9 cellular contexts compared by ENCODE assay signal in the genomic region with DNA sequence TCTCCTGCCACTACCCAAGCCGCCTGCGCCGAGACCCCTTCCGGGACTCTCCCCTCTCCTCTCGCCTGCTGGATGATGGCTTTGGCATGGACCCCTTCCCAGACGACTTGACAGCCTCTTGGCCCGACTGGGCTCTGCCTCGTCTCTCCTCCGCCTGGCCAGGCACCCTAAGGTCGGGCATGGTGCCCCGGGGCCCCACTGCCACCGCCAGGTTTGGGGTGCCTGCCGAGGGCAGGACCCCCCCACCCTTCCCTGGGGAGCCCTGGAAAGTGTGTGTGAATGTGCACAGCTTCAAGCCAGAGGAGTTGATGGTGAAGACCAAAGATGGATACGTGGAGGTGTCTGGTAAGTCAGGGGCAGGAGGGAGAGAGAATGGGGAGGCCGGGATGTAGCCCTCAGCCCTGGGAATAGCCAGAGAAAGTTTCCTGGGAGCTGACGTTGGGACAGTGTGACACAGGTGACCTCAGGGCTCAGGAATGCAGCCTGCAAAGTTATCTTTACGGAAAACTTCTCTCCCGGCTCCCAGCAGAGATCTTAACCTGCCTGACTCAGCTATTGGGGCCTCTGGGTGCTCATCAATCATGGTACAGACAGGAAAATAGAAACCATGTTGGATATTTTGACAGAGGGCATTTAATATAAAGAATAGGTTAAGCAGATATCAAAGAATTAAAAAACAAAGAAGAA. TPM values are rescaled to one million over a fixed set of nuclear protein-coding genes. Genes with fewer than 3 reads are reported as not detected.
DNase-seq lines count a peak whose midpoint lies in the region; ATAC-seq and TF ChIP-seq lines count a peak whose summit lies in the region.
"Had no signal": no experiment of that assay in that cellular context is flagged by ENCODE, and none has a peak within 500 bp of the region (broad histone marks: within the 10 kb centered on the region; RNA-seq: fewer than 3 reads in every experiment).

No MANE protein-coding gene starts in this region.

- DNase-seq in ELF-1 (ENCODE audit: low read depth, low spot score) (peak; percentile 90), SW480 (ENCODE audit: low spot score) (peak; percentile 61), heart left ventricle (peak; percentile 55 to 68 (median 67)), RPMI8226 (no peak), OCI-M1 (lab: John Stamatoyannopoulos, UW) (no peak), SHP77 (lab: John Stamatoyannopoulos, UW) (no peak)
- DNase-seq: activated CD4-positive, alpha-beta T cell treated with anti-CD3 and anti-CD28 coated beads, Interleukin-2, amount 10 ng/mL, durations not matched to agents 24 days and 14 days had no signal

- H3K36me3 ChIP-seq in heart left ventricle, result no peaks in the 10 kb centered on the region
- H3K36me3 ChIP-seq in rectal smooth muscle tissue (ENCODE audit: control insufficient read depth, insufficient read depth, low read length), result no peaks in the 10 kb centered on the region

- H3K27me3 ChIP-seq in heart left ventricle (no peaks in the 10 kb centered on the region), rectal smooth muscle tissue (ENCODE audit: control insufficient read depth, insufficient read depth, low read length) (no peaks in the 10 kb centered on the region)

- no peaks in the 10 kb centered on the region for H3K9me3 ChIP-seq in heart left ventricle

- peak overlapping the region; percentile 92 for H3K9ac ChIP-seq in rectal smooth muscle tissue (ENCODE audit: low read length)

- H3K4me3 ChIP-seq in heart left ventricle (peak overlapping the region; percentile 53 to 83 (median 72)), rectal smooth muscle tissue (ENCODE audit: low read length) (peak overlapping the region; percentile 83)

- H3K27ac ChIP-seq in heart left ventricle (peak overlapping the region; percentile 88 to 99 (median 96)), rectal smooth muscle tissue (ENCODE audit: low read depth, low read length) (peak overlapping the region; percentile 99)

- H3K4me1 ChIP-seq in heart left ventricle, result peaks cover 0 to 46% (median 22%) of the 10 kb centered on the region in 12 donors
- H3K4me1 ChIP-seq in rectal smooth muscle tissue (ENCODE audit: control insufficient read depth, insufficient read depth, low read length), result peaks cover 10% of the 10 kb centered on the region

- 15 to 25% (median 20%) methylated on average over 13 to 18 of the region's 18 CpGs for WGBS in heart left ventricle, 4 donors

- intact Hi-C loops in heart left ventricle (cut with DNase I), result loop anchor here in 4 of 10 donors (2.0 to 10.0 kb wide), 8 partner anchors 25 to 645 kb away; no protein-coding TSS in a partner anchor

- ATAC-seq in heart left ventricle (peak; percentile 3 to 29 (median 14)), HG03045 (IDR thresholded peaks at IDR 0.05; ENCODE audit: unreplicated experiment) (no peak)

- TF ChIP-seq POLR2A in heart left ventricle (IDR thresholded peaks at IDR 0.05), result peak in 1 of 2 donors; percentile 61

- no peak for TF ChIP-seq CTCF in heart left ventricle (IDR thresholded peaks at IDR 0.05)

RNA-seq across cellular contexts. Expression of gene HSPB8, which starts 0.7 kb away (rescaled TPM):
- total RNA-seq in heart left ventricle, result 100 to 1,000 TPM; 417 to 662 (median 558) TPM
- 100 to 1,000 TPM; 446 to 523 TPM for polyA plus RNA-seq in heart left ventricle
- total RNA-seq: activated CD4-positive, alpha-beta T cell treated with anti-CD3 and anti-CD28 coated beads, Interleukin-2, amount 10 ng/mL, durations not matched to agents 24 days and 14 days had no signal

Comparison
In these comparisons a context has a peak if more than half of its experiments do, and no peak if none do; other contexts are left out.
1. DNase-seq: peak in ELF-1 (single experiment), SW480 (single experiment) and heart left ventricle (5 of 5); none in RPMI8226 (single experiment), OCI-M1 (single experiment) and SHP77 (0 of 2).